In the genomic region with DNA sequence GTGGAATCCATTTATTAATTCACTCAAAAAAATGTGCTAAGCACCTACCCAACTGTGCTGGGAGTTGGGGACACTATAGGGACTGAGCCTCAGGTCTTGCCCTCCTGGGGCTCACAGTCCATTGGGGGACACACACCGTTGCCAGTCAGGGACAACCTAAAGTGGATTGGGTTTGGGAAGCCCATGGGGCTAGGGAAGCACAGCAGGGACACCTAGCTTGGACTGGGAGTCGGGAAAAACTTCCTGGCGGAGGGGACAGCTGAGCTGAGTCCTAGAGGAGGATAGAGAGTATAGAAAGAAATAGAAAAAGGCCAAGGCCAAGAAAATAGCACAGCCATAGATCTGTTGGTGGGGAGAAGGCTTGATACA, we compare ENCODE assay signal across 18 cellular contexts. TPM values are rescaled to one million over a fixed set of nuclear protein-coding genes. Genes with fewer than 3 reads are reported as not detected.
DNase-seq lines count a peak whose midpoint lies in the region; ATAC-seq and TF ChIP-seq lines count a peak whose summit lies in the region.
"Had no signal": no experiment of that assay in that cellular context is flagged by ENCODE, and none has a peak within 500 bp of the region (broad histone marks: within the 10 kb centered on the region; RNA-seq: fewer than 3 reads in every experiment).

No MANE protein-coding gene starts in this region.

- no peak for DNase-seq in SK-N-SH
- peak; percentile 10 for DNase-seq in GM23248
- peak; percentile 46 for DNase-seq in central memory CD4-positive, alpha-beta T cell
- DNase-seq in natural killer cell, result no peak
- DNase-seq in left lobe of liver (ENCODE audit: low spot score), result no peak
- DNase-seq: activated effector memory CD4-positive, alpha-beta T cell treated with anti-CD3 and anti-CD28 coated beads, Interleukin-2, amount 50 U/mL, for 16 hours; C1 segment of cervical spinal cord; DMS79 treated with DMSO at 0.1 percent for 48 hours; kidney; MM.1S had no signal

- peak overlapping the region; percentile 85 for H3K4me3 Mint-ChIP-seq in natural killer cell

- H3K27me3 ChIP-seq in SK-N-SH (ENCODE audit: insufficient read depth) (no peaks in the 10 kb centered on the region), GM23248 (replicated peaks; ENCODE audit: insufficient read depth) (no peaks in the 10 kb centered on the region)
- H3K27me3 ChIP-seq: breast epithelium had no signal

- H3K4me3 ChIP-seq in SK-N-SH (ENCODE audit: low read depth in 2 of 2, low read length in 1 of 2), result no peak overlapping the region
- no peak overlapping the region for H3K4me3 ChIP-seq in GM23248
- H3K4me3 ChIP-seq: breast epithelium, hepatocyte, skin epidermis, tibial nerve had no signal

- H3K9me3 ChIP-seq in SK-N-SH (no peaks in the 10 kb centered on the region), GM23248 (ENCODE audit: low read depth) (no peaks in the 10 kb centered on the region)
- H3K9me3 ChIP-seq: breast epithelium, tibial nerve had no signal

- POLR2A ChIA-PET in SK-N-SH (lab: Yijun Ruan, JAX), result no interaction called here

- H3K9ac ChIP-seq in SK-N-SH (no peak overlapping the region), GM23248 (no peak overlapping the region)

- no peaks in the 10 kb centered on the region for H3K9me2 ChIP-seq in SK-N-SH
- H3K9me2 ChIP-seq in GM23248 (ENCODE audit: insufficient read depth), result no peaks in the 10 kb centered on the region

- H3K27ac ChIP-seq in SK-N-SH (ENCODE audit: low read depth in 2 of 2, low read length in 1 of 2) (no peak overlapping the region), GM23248 (no peak overlapping the region)
- H3K27ac ChIP-seq: 22Rv1, breast epithelium, hepatocyte, tibial nerve had no signal

- H4K20me1 ChIP-seq in SK-N-SH (ENCODE audit: insufficient read depth), result peaks cover 6% of the 10 kb centered on the region; the same call in 1 of the 2 replicates
- no peaks in the 10 kb centered on the region for H4K20me1 ChIP-seq in GM23248 (ENCODE audit: insufficient read depth)

- WGBS in SK-N-SH (ENCODE audit: low lambda C conversion rate), result 96% methylated on average over 2 of the region's 3 CpGs
- 59 to 64% methylated on average over 3 of the region's 3 CpGs for WGBS in GM23248 (ENCODE audit: low coverage in 1 of 2, low lambda C conversion rate in 2 of 2, missing lambda C conversion rate in 2 of 2), 2 experiments

- H3K4me2 ChIP-seq in SK-N-SH (no peak overlapping the region), GM23248 (ENCODE audit: unreplicated experiment) (no peak overlapping the region)
- H3K4me2 ChIP-seq: hepatocyte had no signal

- H3K36me3 Mint-ChIP-seq in natural killer cell, result no peaks in the 10 kb centered on the region

- peaks cover 0 to 5% of the 10 kb centered on the region in 2 experiments; a peak in 2 of 4 replicates for H3K4me1 ChIP-seq in SK-N-SH (ENCODE audit: control insufficient read depth in 1 of 2, insufficient read depth in 2 of 2, low read depth in 1 of 2, low read length in 1 of 2)
- H3K4me1 ChIP-seq in GM23248 (ENCODE audit: insufficient read depth), result peaks cover 5% of the 10 kb centered on the region; the same call in 1 of the 2 replicates
- H3K4me1 ChIP-seq: breast epithelium had no signal

- no peak for TF ChIP-seq RAD21 in SK-N-SH (IDR thresholded peaks at IDR 0.05; ENCODE audit: low read length)

- TF ChIP-seq CTCF in SK-N-SH (IDR thresholded peaks at IDR 0.05), result no peak
- TF ChIP-seq CTCF in natural killer cell (IDR thresholded peaks at IDR 0.05), result no peak

- H3K27me3 Mint-ChIP-seq in natural killer cell (ENCODE audit: low read depth in 2 of 2), result peaks cover 8 to 28% of the 10 kb centered on the region in 2 donors

- H3K4me1 Mint-ChIP-seq in natural killer cell, result peaks cover 47 to 75% of the 10 kb centered on the region in 2 donors

- no peaks in the 10 kb centered on the region for H3K9me3 Mint-ChIP-seq in natural killer cell

- CTCF ChIA-PET in SK-N-SH (lab: Yijun Ruan, JAX), result interaction anchor here (1.1 to 27.6 kb wide), 3 partner anchors 9 to 48 kb away, joined by 4 to 870 read pairs (median 17); no protein-coding TSS in a partner anchor

- H3K27ac Mint-ChIP-seq in natural killer cell, result peak overlapping the region; percentile 87 to 90

- in situ Hi-C loops in GM23248 (cut with MboI), result loop anchor here (5.0 kb wide), 1 partner anchor 34 kb away; no protein-coding TSS in a partner anchor

- ATAC-seq in SK-N-SH treated with all-trans-retinoic acid at 6 μM for 48 hours (peak; percentile 5; the same call in 2 of the 3 replicates), natural killer cell (no peak), left lobe of liver (no peak), HG02970 (IDR thresholded peaks at IDR 0.05; ENCODE audit: low FRiP score, unreplicated experiment) (no peak), HG03175 (IDR thresholded peaks at IDR 0.05; ENCODE audit: unreplicated experiment) (no peak)

- H3K36me3 ChIP-seq in SK-N-SH (replicated peaks in 1 of 2; ENCODE audit: control insufficient read depth in 1 of 2, insufficient read depth in 2 of 2, low read length in 1 of 2) (no peaks in the 10 kb centered on the region), GM23248 (ENCODE audit: low read depth) (no peaks in the 10 kb centered on the region)
- H3K36me3 ChIP-seq: breast epithelium, tibial nerve had no signal

- intact Hi-C loops in natural killer cell (cut with micrococcal nuclease), result no loop called here

- H3K79me2 ChIP-seq in SK-N-SH (ENCODE audit: insufficient read depth) (no peaks in the 10 kb centered on the region), GM23248 (ENCODE audit: insufficient read depth) (0 out of 2 replicates have a peak, but pooled peaks cover 13% of the 10 kb centered on the region)
- H3K79me2 ChIP-seq: hepatocyte had no signal

- no peak overlapping the region for H2AFZ ChIP-seq in SK-N-SH (ENCODE audit: low read depth)
- H2AFZ ChIP-seq in GM23248, result no peak overlapping the region
- H2AFZ ChIP-seq: hepatocyte had no signal

- peaks cover 13% of the 10 kb centered on the region for H3F3A ChIP-seq in SK-N-SH (replicated peaks; ENCODE audit: insufficient read depth)
- peaks cover 36% of the 10 kb centered on the region for H3F3A ChIP-seq in GM23248 (ENCODE audit: insufficient read depth)

- TF ChIP-seq EP300 in SK-N-SH (IDR thresholded peaks at IDR 0.05; ENCODE audit: borderline replicate concordance in 1 of 2, low read depth in 1 of 2, low read length in 1 of 2), result no peak

TF ChIP-seq in SK-N-SH, 30 proteins besides CTCF, POLR2A, EP300 and RAD21:
- TF ChIP-seq NFIC (IDR thresholded peaks at IDR 0.05; ENCODE audit: borderline replicate concordance), result no peak

RNA-seq across cellular contexts. Expression of a gene that starts 8.5 kb away (rescaled TPM):
- 38.4 and 78.2 TPM in 2 replicates for polyA plus RNA-seq in SK-N-SH (2012; rRNA removed)
- 19.6 and 23.8 TPM in 2 replicates for polyA plus RNA-seq in SK-N-SH (2012; cell fraction: cytosol; rRNA removed)
- 377 and 391 TPM in 2 replicates for polyA plus RNA-seq in SK-N-SH (2012; cell fraction: nucleus; rRNA removed)
- total RNA-seq in GM23248 (2014; rRNA removed; shearing (Covaris generic)), result 11.9 and 16.1 TPM in 2 replicates
- 4.8 and 8.3 TPM in 2 replicates for polyA plus RNA-seq in GM23248 (2016; fragmentation: Nextera tagmentation; extraction: Ambion mirVana)
- total RNA-seq in natural killer cell, result 1,000 to 10,000 TPM in 2 of 3 donors, 100 to 1,000 TPM in 1; 784 to 1,837 (median 1,121) TPM
- 0.35 TPM for total RNA-seq in left lobe of liver

RNA-seq across cellular contexts. Expression of a gene that starts 20.5 kb away (rescaled TPM):
- polyA plus RNA-seq in SK-N-SH (2012; rRNA removed), result 6.8 and 7.0 TPM in 2 replicates
- 4.3 and 6.8 TPM in 2 replicates for polyA plus RNA-seq in SK-N-SH (2012; cell fraction: cytosol; rRNA removed)
- 8.6 and 11.9 TPM in 2 replicates for polyA plus RNA-seq in SK-N-SH (2012; cell fraction: nucleus; rRNA removed)
- total RNA-seq in GM23248 (2014; rRNA removed; shearing (Covaris generic)), result 14.8 and 19.6 TPM in 2 replicates
- polyA plus RNA-seq in GM23248 (2016; fragmentation: Nextera tagmentation; extraction: Ambion mirVana), result 7.8 and 8.2 TPM in 2 replicates
- total RNA-seq in natural killer cell, result 1 to 10 TPM; 1.9 to 5.5 (median 3.0) TPM
- total RNA-seq in left lobe of liver, result 3.0 TPM

RNA-seq across cellular contexts. Expression of a gene that starts 21.9 kb away (rescaled TPM):
- 10.3 and 10.9 TPM in 2 replicates for polyA plus RNA-seq in SK-N-SH (2012; rRNA removed)
- 6.8 and 8.2 TPM in 2 replicates for polyA plus RNA-seq in SK-N-SH (2012; cell fraction: cytosol; rRNA removed)
- 19.9 and 24.3 TPM in 2 replicates for polyA plus RNA-seq in SK-N-SH (2012; cell fraction: nucleus; rRNA removed)
- total RNA-seq in GM23248 (2014; rRNA removed; shearing (Covaris generic)), result 0.32 TPM in 1 of 2 replicates, not detected in the other
- 0.33 and 0.63 TPM in 2 replicates for polyA plus RNA-seq in GM23248 (2016; fragmentation: Nextera tagmentation; extraction: Ambion mirVana)
- total RNA-seq in natural killer cell, result 1 to 10 TPM; 5.1 to 8.3 (median 6.8) TPM
- total RNA-seq in left lobe of liver, result 0.86 TPM

RNA-seq across cellular contexts. Expression of a gene that starts 30.9 kb away (rescaled TPM):
- 31.6 and 37.8 TPM in 2 replicates for polyA plus RNA-seq in SK-N-SH (2012; rRNA removed)
- polyA plus RNA-seq in SK-N-SH (2012; cell fraction: cytosol; rRNA removed), result 26.2 and 30.0 TPM in 2 replicates
- 54.0 and 62.4 TPM in 2 replicates for polyA plus RNA-seq in SK-N-SH (2012; cell fraction: nucleus; rRNA removed)
- 108 and 135 TPM in 2 replicates for total RNA-seq in GM23248 (2014; rRNA removed; shearing (Covaris generic))
- 31.9 and 32.6 TPM in 2 replicates for polyA plus RNA-seq in GM23248 (2016; fragmentation: Nextera tagmentation; extraction: Ambion mirVana)
- total RNA-seq in natural killer cell, result 100 to 1,000 TPM; 192 to 244 (median 237) TPM
- 21.7 TPM for total RNA-seq in left lobe of liver

RNA-seq across cellular contexts. Expression of a gene that starts 52.6 kb away (rescaled TPM):
- polyA plus RNA-seq in SK-N-SH (2012; rRNA removed), result 93.1 and 95.3 TPM in 2 replicates
- 45.3 and 58.8 TPM in 2 replicates for polyA plus RNA-seq in SK-N-SH (2012; cell fraction: cytosol; rRNA removed)
- 199 and 204 TPM in 2 replicates for polyA plus RNA-seq in SK-N-SH (2012; cell fraction: nucleus; rRNA removed)
- 63.0 and 79.8 TPM in 2 replicates for total RNA-seq in GM23248 (2014; rRNA removed; shearing (Covaris generic))
- 89.0 and 90.9 TPM in 2 replicates for polyA plus RNA-seq in GM23248 (2016; fragmentation: Nextera tagmentation; extraction: Ambion mirVana)
- total RNA-seq in natural killer cell, result 10 to 100 TPM; 46.8 to 55.2 (median 48.2) TPM
- 25.8 TPM for total RNA-seq in left lobe of liver

Comparison
In these comparisons a context has a peak if more than half of its experiments do, and no peak if none do; other contexts are left out.
1. DNase-seq: peak in GM23248 (single experiment) and central memory CD4-positive, alpha-beta T cell (single experiment); none in SK-N-SH (single experiment), natural killer cell (single experiment) and left lobe of liver (single experiment).
2. RNA of a gene that starts 8.5 kb away (total RNA-seq): 784 to 1,837 TPM in natural killer cell; 11.9 to 16.1 TPM in GM23248 and 0.35 TPM in left lobe of liver (single experiment); every median in the first group is over 10 times any median in the second.